Comparison of ENCODE assay signal across 18 cellular contexts in the genomic region with DNA sequence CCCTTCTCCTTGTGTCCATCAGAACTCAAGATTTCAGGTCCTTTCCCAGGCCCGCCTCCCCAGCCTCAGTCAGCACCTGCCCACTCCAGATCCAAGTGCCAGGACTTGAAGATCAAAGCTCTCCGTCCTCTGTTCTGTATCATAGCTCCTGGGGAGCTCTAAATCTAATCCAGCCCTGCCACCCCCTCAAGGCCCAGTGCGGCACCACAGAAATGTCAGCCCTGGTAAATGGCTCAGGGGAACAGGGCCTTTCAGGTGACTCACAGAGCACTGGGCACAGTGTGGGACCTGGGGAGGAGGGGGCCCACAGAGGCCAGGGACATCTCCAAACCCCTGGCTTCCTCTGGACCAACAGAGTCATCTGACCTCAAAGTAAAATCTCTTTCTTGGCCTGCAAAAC. TPM values are rescaled to one million over a fixed set of nuclear protein-coding genes. Genes with fewer than 3 reads are reported as not detected.
A peak's percentile ranks its signal among the peaks of the same experiment; 100 is the strongest.
DNase-seq lines count a peak whose midpoint lies in the region; ATAC-seq and TF ChIP-seq lines count a peak whose summit lies in the region.
"Had no signal": no experiment of that assay in that cellular context is flagged by ENCODE, and none has a peak within 500 bp of the region (broad histone marks: within the 10 kb centered on the region; RNA-seq: fewer than 3 reads in every experiment).

No MANE protein-coding gene starts in this region.

- H3K27ac ChIP-seq in osteoblast (ENCODE audit: low read depth, low read length): no peak overlapping the region
- H3K27ac ChIP-seq: BLaER1 treated with 17β-estradiol and CSF1 and Interleukin-3, amounts not matched to agents 10 nM and 100 nM; HL-60 had no signal

- ATAC-seq in activated naive CD4-positive, alpha-beta T cell treated with anti-CD3 and anti-CD28 coated beads, Interleukin-2, amount 50 U/mL, for 72 hours: no peak
- ATAC-seq in HG02938 (IDR thresholded peaks at IDR 0.05; ENCODE audit: unreplicated experiment): no peak

- no peaks in the 10 kb centered on the region for H3K36me3 Mint-ChIP-seq in activated naive CD4-positive, alpha-beta T cell treated with anti-CD3 and anti-CD28 coated beads, Interleukin-2, amount 50 U/mL, for 72 hours
- H3K36me3 Mint-ChIP-seq in activated T-helper 1 cell treated with anti-CD3 and anti-CD28 coated beads, Interleukin-12 subunit alpha, Interleukin-12 subunit beta, Interleukin-2, Interleukin-4 antibody, amounts not matched to agents 30 ng/mL and 10 ng/mL and 1 ng/mL, durations not matched to agents 14 hours and 24 hours and 36 hours (ENCODE audit: low read depth): peaks cover 33% of the 10 kb centered on the region
- H3K36me3 Mint-ChIP-seq: CD4-positive, CD25-positive, alpha-beta regulatory T cell had no signal

- intact Hi-C loops in activated T-helper 1 cell treated with anti-CD3 and anti-CD28 coated beads, Interleukin-12 subunit alpha, Interleukin-12 subunit beta, Interleukin-2, Interleukin-4 antibody, amounts not matched to agents 30 ng/mL and 10 ng/mL and 1 ng/mL, durations not matched to agents 14 hours and 24 hours and 36 hours (cut with micrococcal nuclease): loop anchor here (5.0 to 10.0 kb wide), 2 partner anchors 418 to 665 kb away; a partner anchor contains a TSS

- H3K36me3 ChIP-seq in osteoblast (ENCODE audit: insufficient read depth, low read length): no peaks in the 10 kb centered on the region
- H3K36me3 ChIP-seq: BLaER1 treated with 17β-estradiol and CSF1 and Interleukin-3, amounts not matched to agents 10 nM and 100 nM; HAP-1 had no signal

- no peak overlapping the region for H3K4me2 ChIP-seq in osteoblast (ENCODE audit: insufficient read depth, low read length)
- H3K4me2 ChIP-seq: BLaER1 treated with 17β-estradiol and CSF1 and Interleukin-3, amounts not matched to agents 10 nM and 100 nM had no signal

- H3K4me1 ChIP-seq in osteoblast (ENCODE audit: insufficient read depth, low read length): peaks cover 3% of the 10 kb centered on the region
- H3K4me1 ChIP-seq: HAP-1 had no signal

- no peaks in the 10 kb centered on the region for H3K27me3 ChIP-seq in osteoblast (ENCODE audit: insufficient read depth, low read length)

- no peaks in the 10 kb centered on the region for H4K20me1 ChIP-seq in osteoblast (ENCODE audit: insufficient read depth, low read length)

- no peak overlapping the region for H3K4me3 Mint-ChIP-seq in activated T-helper 1 cell treated with anti-CD3 and anti-CD28 coated beads, Interleukin-12 subunit alpha, Interleukin-12 subunit beta, Interleukin-2, Interleukin-4 antibody, amounts not matched to agents 30 ng/mL and 10 ng/mL and 1 ng/mL, durations not matched to agents 14 hours and 24 hours and 36 hours
- H3K4me3 Mint-ChIP-seq: B cell; CD4-positive, CD25-positive, alpha-beta regulatory T cell; CD8-positive, alpha-beta memory T cell had no signal

- no peaks in the 10 kb centered on the region for H3K9me3 Mint-ChIP-seq in activated naive CD4-positive, alpha-beta T cell treated with anti-CD3 and anti-CD28 coated beads, Interleukin-2, amount 50 U/mL, for 72 hours
- no peaks in the 10 kb centered on the region for H3K9me3 Mint-ChIP-seq in activated T-helper 1 cell treated with anti-CD3 and anti-CD28 coated beads, Interleukin-12 subunit alpha, Interleukin-12 subunit beta, Interleukin-2, Interleukin-4 antibody, amounts not matched to agents 30 ng/mL and 10 ng/mL and 1 ng/mL, durations not matched to agents 14 hours and 24 hours and 36 hours
- H3K9me3 Mint-ChIP-seq: CD4-positive, CD25-positive, alpha-beta regulatory T cell; CD8-positive, alpha-beta memory T cell had no signal

- H3K9me3 ChIP-seq in osteoblast (ENCODE audit: low read depth, low read length): no peaks in the 10 kb centered on the region
- H3K9me3 ChIP-seq: BLaER1 treated with 17β-estradiol and CSF1 and Interleukin-3, amounts not matched to agents 10 nM and 100 nM; HAP-1 had no signal

- peaks cover 3% of the 10 kb centered on the region for H3K27me3 Mint-ChIP-seq in activated T-helper 1 cell treated with anti-CD3 and anti-CD28 coated beads, Interleukin-12 subunit alpha, Interleukin-12 subunit beta, Interleukin-2, Interleukin-4 antibody, amounts not matched to agents 30 ng/mL and 10 ng/mL and 1 ng/mL, durations not matched to agents 14 hours and 24 hours and 36 hours (ENCODE audit: insufficient read depth)
- H3K27me3 Mint-ChIP-seq: B cell; CD4-positive, CD25-positive, alpha-beta regulatory T cell; CD8-positive, alpha-beta memory T cell had no signal

- DNase-seq in activated naive CD4-positive, alpha-beta T cell treated with anti-CD3 and anti-CD28 coated beads, Interleukin-2, amount 50 U/mL, for 72 hours (ENCODE audit: low spot score in 2 of 2): no peak
- no peak for DNase-seq in activated naive CD4-positive, alpha-beta T cell treated with Interleukin-2 at 50 U/mL for 16 hours
- DNase-seq in activated T-helper 1 cell treated with anti-CD3 and anti-CD28 coated beads, Interleukin-12 subunit alpha, Interleukin-12 subunit beta, Interleukin-2, Interleukin-4 antibody, amounts not matched to agents 30 ng/mL and 10 ng/mL and 1 ng/mL, durations not matched to agents 14 hours and 24 hours and 36 hours (ENCODE audit: low spot score): no peak
- DNase-seq in osteoblast (ENCODE audit: insufficient read length, low spot score, missing footprints) (peak; percentile 49), C1 segment of cervical spinal cord (lab: John Stamatoyannopoulos, UW) (no peak)
- DNase-seq: CD4-positive, CD25-positive, alpha-beta regulatory T cell; CD8-positive, alpha-beta memory T cell; COR-L47; DMS 273 treated with DMSO at 0.1 percent for 48 hours; DMS53 had no signal

- H3K4me1 Mint-ChIP-seq in activated T-helper 1 cell treated with anti-CD3 and anti-CD28 coated beads, Interleukin-12 subunit alpha, Interleukin-12 subunit beta, Interleukin-2, Interleukin-4 antibody, amounts not matched to agents 30 ng/mL and 10 ng/mL and 1 ng/mL, durations not matched to agents 14 hours and 24 hours and 36 hours (ENCODE audit: low read depth): peaks cover 83% of the 10 kb centered on the region
- H3K4me1 Mint-ChIP-seq: B cell had no signal

- no peak overlapping the region for H2AFZ ChIP-seq in osteoblast (ENCODE audit: low read length)

- no peak for TF ChIP-seq CTCF in osteoblast (IDR thresholded peaks at IDR 0.05; ENCODE audit: extremely low read depth, low read depth, low read length)

- H3K79me2 ChIP-seq in osteoblast (ENCODE audit: insufficient read depth, low read length): no peaks in the 10 kb centered on the region

- H3K4me3 ChIP-seq in osteoblast (ENCODE audit: insufficient read depth, low read length): no peak overlapping the region
- H3K4me3 ChIP-seq: BLaER1 treated with 17β-estradiol and CSF1 and Interleukin-3, amounts not matched to agents 10 nM and 100 nM; HAP-1 had no signal

- H3K27ac Mint-ChIP-seq in activated naive CD4-positive, alpha-beta T cell treated with anti-CD3 and anti-CD28 coated beads, Interleukin-2, amount 50 U/mL, for 72 hours: peak overlapping the region; percentile 16 to 55
- H3K27ac Mint-ChIP-seq in activated T-helper 1 cell treated with anti-CD3 and anti-CD28 coated beads, Interleukin-12 subunit alpha, Interleukin-12 subunit beta, Interleukin-2, Interleukin-4 antibody, amounts not matched to agents 30 ng/mL and 10 ng/mL and 1 ng/mL, durations not matched to agents 14 hours and 24 hours and 36 hours: peak overlapping the region; percentile 88
- H3K27ac Mint-ChIP-seq: B cell had no signal

RNA-seq across cellular contexts. Expression of a gene that starts 6.0 kb away (rescaled TPM):
- 10 to 100 TPM in 1 of 2 donors, 1 to 10 TPM in 1; 8.4 to 39.7 TPM for total RNA-seq in activated naive CD4-positive, alpha-beta T cell treated with anti-CD3 and anti-CD28 coated beads, Interleukin-2, amount 50 U/mL, for 72 hours
- 1,648 and 1,678 TPM in 2 replicates for total RNA-seq in activated T-helper 1 cell treated with anti-CD3 and anti-CD28 coated beads, Interleukin-12 subunit alpha, Interleukin-12 subunit beta, Interleukin-2, Interleukin-4 antibody, amounts not matched to agents 30 ng/mL and 10 ng/mL and 1 ng/mL, durations not matched to agents 14 hours and 24 hours and 36 hours
- not detected in 2 replicates for total RNA-seq in osteoblast
- total RNA-seq: B cell; CD4-positive, CD25-positive, alpha-beta regulatory T cell; HT1080 had no signal

RNA-seq across cellular contexts. Expression of a gene that starts 19.2 kb away (rescaled TPM):
- total RNA-seq in activated naive CD4-positive, alpha-beta T cell treated with anti-CD3 and anti-CD28 coated beads, Interleukin-2, amount 50 U/mL, for 72 hours: 1 to 10 TPM in 1 of 2 donors, not detected in 1; 9.7 TPM
- total RNA-seq in activated T-helper 1 cell treated with anti-CD3 and anti-CD28 coated beads, Interleukin-12 subunit alpha, Interleukin-12 subunit beta, Interleukin-2, Interleukin-4 antibody, amounts not matched to agents 30 ng/mL and 10 ng/mL and 1 ng/mL, durations not matched to agents 14 hours and 24 hours and 36 hours: 94.6 and 98.5 TPM in 2 replicates
- total RNA-seq in osteoblast: not detected in 2 replicates
- total RNA-seq: A172; B cell; CD4-positive, CD25-positive, alpha-beta regulatory T cell; H4; HT1080 had no signal

Comparison
In these comparisons a context has a peak if more than half of its experiments do, and no peak if none do; other contexts are left out.
1. RNA of a gene that starts 6.0 kb away (total RNA-seq): 1,648 to 1,678 TPM in activated T-helper 1 cell treated with anti-CD3 and anti-CD28 coated beads, Interleukin-12 subunit alpha, Interleukin-12 subunit beta, Interleukin-2, Interleukin-4 antibody, amounts not matched to agents 30 ng/mL and 10 ng/mL and 1 ng/mL, durations not matched to agents 14 hours and 24 hours and 36 hours; 8.4 to 39.7 TPM in activated naive CD4-positive, alpha-beta T cell treated with anti-CD3 and anti-CD28 coated beads, Interleukin-2, amount 50 U/mL, for 72 hours and not detected in osteoblast; every median in the first group is over 10 times any median in the second.